In genomic region chr2:29463181-29463900, GRCh38 we compare ENCODE assay signal across 17 cellular contexts.
DNase-seq lines count a peak whose midpoint lies in the region; ATAC-seq, FAIRE-seq and TF ChIP-seq lines count a peak whose summit lies in the region.
"Had no signal": no experiment of that assay in that cellular context is flagged by ENCODE, and none has a peak within 500 bp of the region (broad histone marks: within the 10 kb centered on the region; RNA-seq: fewer than 3 reads in every experiment).

No MANE protein-coding gene starts in this region.

- TF ChIP-seq CTCF in AG09309 (IDR thresholded peaks at IDR 0.05; ENCODE audit: control insufficient read depth, insufficient read depth, low read depth, low read length, missing control alignments): no peak
- no peak for TF ChIP-seq CTCF in H1 (IDR thresholded peaks at IDR 0.05; ENCODE audit: control extremely low read depth in 1 of 3, insufficient read depth in 1 of 3, low read depth in 1 of 3, low read length in 3 of 3)
- no peak for TF ChIP-seq CTCF in pancreas (IDR thresholded peaks at IDR 0.05)

- no peak for TF ChIP-seq EP300 in H1 (IDR thresholded peaks at IDR 0.05; ENCODE audit: borderline replicate concordance in 1 of 2, low read depth in 2 of 2, low read length in 2 of 2)

- 0 out of 2 replicates have a peak overlapping the region, but pooled peaks have one; percentile 1 for H2AFZ ChIP-seq in H1 (ENCODE audit: low read length)

- no peak overlapping the region for H2BK12ac ChIP-seq in H1 (ENCODE audit: low read depth, low read length)

- no peak overlapping the region for H3K14ac ChIP-seq in H1 (ENCODE audit: insufficient read length)

- no peak overlapping the region for H4K5ac ChIP-seq in H1 (ENCODE audit: insufficient read length, low read depth, low read length)

- H3K4me2 ChIP-seq in H1 (ENCODE audit: insufficient read depth in 1 of 2, low read depth in 2 of 2, low read length in 2 of 2): no peak overlapping the region

- no peak overlapping the region for H3K4ac ChIP-seq in H1 (replicated peaks; ENCODE audit: insufficient read length, low read depth, low read length)

- H4K8ac ChIP-seq in H1 (ENCODE audit: extremely low read depth, insufficient read depth, low read length): no peak overlapping the region

- H3K27me3 ChIP-seq in H1 (replicated peaks in 1 of 4; ENCODE audit: control insufficient read depth in 3 of 4, extremely low read depth in 1 of 4, insufficient read depth in 3 of 4, low read length in 3 of 4) (no peaks in the 10 kb centered on the region), pancreas (no peaks in the 10 kb centered on the region)
- H3K27me3 ChIP-seq: testis had no signal

- TF ChIP-seq POLR2A in H1 (IDR thresholded peaks at IDR 0.05; ENCODE audit: control extremely low read depth in 1 of 2, low read depth in 2 of 2, low read length in 2 of 2): no peak

- H3K4me1 ChIP-seq in H1 (replicated peaks in 1 of 4; ENCODE audit: control insufficient read depth in 3 of 4, insufficient read depth in 4 of 4, low read length in 3 of 4) (0 out of 7 replicates have a peak, but pooled peaks cover 0 to 3% (median 0%) of the 10 kb centered on the region in 4 experiments), pancreas (no peaks in the 10 kb centered on the region)
- H3K4me1 ChIP-seq: testis had no signal

- H3K79me1 ChIP-seq in H1 (ENCODE audit: low read depth, low read length): no peaks in the 10 kb centered on the region

- no peak overlapping the region for H2BK120ac ChIP-seq in H1 (replicated peaks; ENCODE audit: low read depth, low read length)

- H3K36me3 ChIP-seq in H1 (ENCODE audit: control insufficient read depth in 2 of 4, insufficient read depth in 4 of 4, low read length in 3 of 4) (no peaks in the 10 kb centered on the region), pancreas (no peaks in the 10 kb centered on the region)

- H3K9me3 ChIP-seq in H1 (ENCODE audit: insufficient read depth in 2 of 2, low read depth in 1 of 2, low read length in 1 of 2) (no peaks in the 10 kb centered on the region), pancreas (no peaks in the 10 kb centered on the region)
- H3K9me3 ChIP-seq: testis had no signal

- H3K23me2 ChIP-seq in H1 (ENCODE audit: low read depth, low read length): no peaks in the 10 kb centered on the region

- CTCF ChIA-PET in H1 (lab: Charles Lee; ENCODE audit: partially characterized antibody): interaction anchor here (0.8 to 1.7 kb wide), 4 partner anchors 11 to 378 kb away, joined by 3 read pairs; no protein-coding TSS in a partner anchor

- no peak overlapping the region for H3K18ac ChIP-seq in H1 (ENCODE audit: extremely low read depth, low read length)

- no peak overlapping the region for H3K4me3 ChIP-seq in AG09309 (ENCODE audit: control insufficient read depth, low read depth, low read length)
- no peak overlapping the region for H3K4me3 ChIP-seq in H1 (ENCODE audit: extremely low read depth in 1 of 4, insufficient read depth in 2 of 4, low read depth in 3 of 4, low read length in 4 of 4)
- H3K4me3 ChIP-seq in pancreas: no peak overlapping the region
- H3K4me3 ChIP-seq: K562, testis had no signal

- no peak overlapping the region for H2BK15ac ChIP-seq in H1 (ENCODE audit: low read length)

- H4K20me1 ChIP-seq in H1 (replicated peaks in 1 of 2; ENCODE audit: control insufficient read depth in 1 of 2, insufficient read depth in 2 of 2, low read length in 2 of 2): no peaks in the 10 kb centered on the region

- no peak overlapping the region for H4K91ac ChIP-seq in H1 (replicated peaks; ENCODE audit: insufficient read length, low read length)

- intact Hi-C loops in pancreas (cut with DNase I): no loop called here

- POLR2A ChIA-PET in H1 (lab: Charles Lee; ENCODE audit: partially characterized antibody): no interaction called here

- DNase-seq in AG09309 (ENCODE audit: low read depth) (peak; percentile 73), M059J (ENCODE audit: low read depth) (peak; percentile 91), H1 (ENCODE audit: low read depth in 1 of 2, low spot score in 2 of 2) (no peak), myocyte (ENCODE audit: low read depth) (peak; percentile 60), pancreas (no peak), DMS53 treated with DMSO at 0.1 percent for 48 hours (lab: John Stamatoyannopoulos, UW; ENCODE audit: unreplicated experiment) (no peak), NCI-H1105 (lab: John Stamatoyannopoulos, UW) (no peak), HPDE6-E6E7 (ENCODE audit: extremely low spot score) (no peak)
- DNase-seq: activated CD8-positive, alpha-beta T cell treated with anti-CD3 and anti-CD28 coated beads, Interleukin-2, amount 10 ng/mL, durations not matched to agents 7 days and 5 days; activated naive CD4-positive, alpha-beta T cell treated with anti-CD3 and anti-CD28 coated beads, Interleukin-2, amount 50 U/mL, for 16 hours; C1 segment of cervical spinal cord; H9; hypothalamus; midbrain; NCI-H2081; testis had no signal

- H3K23ac ChIP-seq in H1 (ENCODE audit: insufficient read length): no peak overlapping the region

- WGBS in H1 (ENCODE audit: extremely low coverage in 1 of 2, insufficient coverage in 1 of 2, insufficient read length in 1 of 2, insufficient replicate concordance in 2 of 2, low coverage in 1 of 2, low lambda C conversion rate in 2 of 2, missing lambda C conversion rate in 1 of 2), 2 experiments: 86% methylated on average over 3 of the region's 3 CpGs; no CpG with 5 or more reads in 1 of the 2 experiments
- WGBS in pancreas, 2 donors: 92 to 96% methylated on average over 3 of the region's 3 CpGs

- H3K79me2 ChIP-seq in H1 (ENCODE audit: control insufficient read depth in 1 of 2, insufficient read depth in 2 of 2, low read length in 2 of 2): no peaks in the 10 kb centered on the region

- no peak for ATAC-seq in pancreas
- ATAC-seq: activated CD8-positive, alpha-beta T cell treated with anti-CD3 and anti-CD28 coated beads, Interleukin-2, amount 10 ng/mL, durations not matched to agents 7 days and 5 days; K562 had no signal

- no peak overlapping the region for H2BK20ac ChIP-seq in H1 (ENCODE audit: low read length)

- H3K56ac ChIP-seq in H1 (replicated peaks; ENCODE audit: insufficient read length, low read depth, low read length): no peak overlapping the region

- no peak for FAIRE-seq in H1 (lab: Jason Lieb, UNC)
- FAIRE-seq in pancreas (lab: Jason Lieb, UNC): no peak
- FAIRE-seq: K562 had no signal

- H3K27ac ChIP-seq in H1 (ENCODE audit: low read depth, low read length) (no peak overlapping the region), pancreas (no peak overlapping the region)
- H3K27ac ChIP-seq: testis had no signal

- H2AK5ac ChIP-seq in H1 (ENCODE audit: low read depth, low read length): no peak overlapping the region

- H3K9ac ChIP-seq in H1 (replicated peaks in 1 of 4; ENCODE audit: extremely low read depth in 1 of 4, low read depth in 3 of 4, low read length in 3 of 4): no peak overlapping the region

- no peak overlapping the region for H2BK5ac ChIP-seq in H1 (ENCODE audit: low read depth, low read length)

- no peak for TF ChIP-seq RAD21 in H1 (IDR thresholded peaks at IDR 0.05 in 1 of 2, conservative IDR thresholded peaks at IDR 0.05 in 1 of 2; ENCODE audit: low read depth in 2 of 2, low read length in 2 of 2)

TF ChIP-seq in H1, 55 proteins besides CTCF, POLR2A, EP300 and RAD21 (continues in another document):
- TF ChIP-seq TAF7 (optimal IDR thresholded peaks at IDR 0.05; ENCODE audit: borderline replicate concordance, low read depth, low read length) (no peak), SIN3A (conservative IDR thresholded peaks at IDR 0.05 in 1 of 2, IDR thresholded peaks at IDR 0.05 in 1 of 2; ENCODE audit: low read depth in 1 of 2, low read length in 2 of 2) (no peak), YY1 (IDR thresholded peaks at IDR 0.05; ENCODE audit: low read depth, low read length) (no peak), BACH1 (IDR thresholded peaks at IDR 0.05; ENCODE audit: low read length) (no peak), POU5F1 (IDR thresholded peaks at IDR 0.05; ENCODE audit: low read depth, low read length) (no peak), TBP (IDR thresholded peaks at IDR 0.05; ENCODE audit: low read depth, low read length) (no peak), SP1 (IDR thresholded peaks at IDR 0.05; ENCODE audit: low read depth, low read length) (no peak), CHD1 (IDR thresholded peaks at IDR 0.05; ENCODE audit: low read depth, low read length) (no peak), ATF2 (IDR thresholded peaks at IDR 0.05; ENCODE audit: low read length) (no peak), ATF3 (IDR thresholded peaks at IDR 0.05; ENCODE audit: insufficient read depth, low read depth, low read length) (no peak), TAF1 (IDR thresholded peaks at IDR 0.05; ENCODE audit: low read depth, low read length) (no peak), RNF2 (IDR thresholded peaks at IDR 0.05; ENCODE audit: borderline replicate concordance, low read depth, low read length, missing control alignments, poor library complexity, severe bottlenecking) (no peak), USF2 (IDR thresholded peaks at IDR 0.05; ENCODE audit: low read length) (no peak), SP2 (IDR thresholded peaks at IDR 0.05; ENCODE audit: low read length) (no peak), POLR2AphosphoS5 (IDR thresholded peaks at IDR 0.05; ENCODE audit: low read depth, low read length) (no peak), JUN (IDR thresholded peaks at IDR 0.05; ENCODE audit: low read depth, low read length) (no peak), NANOG (IDR thresholded peaks at IDR 0.05; ENCODE audit: insufficient read depth, low read depth, low read length, poor library complexity, severe bottlenecking) (no peak)

Comparison
In these comparisons a context has a peak if more than half of its experiments do, and no peak if none do; other contexts are left out.
1. DNase-seq: peak in AG09309 (single experiment), M059J (single experiment) and myocyte (single experiment); none in H1 (0 of 2), pancreas (0 of 6), DMS53 treated with DMSO at 0.1 percent for 48 hours (single experiment), NCI-H1105 (single experiment) and HPDE6-E6E7 (single experiment).